1 cellular context compared by ENCODE assay signal in genomic region chr6:88708197-88708744, GRCh38.
TF ChIP-seq lines count a peak whose summit lies in the region.

No MANE protein-coding gene starts in this region.

TF ChIP-seq in HepG2, 621 proteins besides CTCF, POLR2A, EP300 and RAD21:
- TF ChIP-seq SALL1 (CRISPR knock-in tag; IDR thresholded peaks at IDR 0.05), result peak; percentile 63
- TF ChIP-seq, protein P1, sequence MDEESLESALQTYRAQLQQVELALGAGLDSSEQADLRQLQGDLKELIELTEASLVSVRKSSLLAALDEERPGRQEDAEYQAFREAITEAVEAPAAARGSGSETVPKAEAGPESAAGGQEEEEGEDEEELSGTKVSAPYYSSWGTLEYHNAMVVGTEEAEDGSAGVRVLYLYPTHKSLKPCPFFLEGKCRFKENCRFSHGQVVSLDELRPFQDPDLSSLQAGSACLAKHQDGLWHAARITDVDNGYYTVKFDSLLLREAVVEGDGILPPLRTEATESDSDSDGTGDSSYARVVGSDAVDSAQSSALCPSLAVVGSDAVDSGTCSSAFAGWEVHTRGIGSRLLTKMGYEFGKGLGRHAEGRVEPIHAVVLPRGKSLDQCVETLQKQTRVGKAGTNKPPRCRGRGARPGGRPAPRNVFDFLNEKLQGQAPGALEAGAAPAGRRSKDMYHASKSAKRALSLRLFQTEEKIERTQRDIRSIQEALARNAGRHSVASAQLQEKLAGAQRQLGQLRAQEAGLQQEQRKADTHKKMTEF (CRISPR knock-in tag; IDR thresholded peaks at IDR 0.05), result 0 out of 2 replicates have a peak, but pooled peaks have one; percentile 21
- TF ChIP-seq, protein P2, sequence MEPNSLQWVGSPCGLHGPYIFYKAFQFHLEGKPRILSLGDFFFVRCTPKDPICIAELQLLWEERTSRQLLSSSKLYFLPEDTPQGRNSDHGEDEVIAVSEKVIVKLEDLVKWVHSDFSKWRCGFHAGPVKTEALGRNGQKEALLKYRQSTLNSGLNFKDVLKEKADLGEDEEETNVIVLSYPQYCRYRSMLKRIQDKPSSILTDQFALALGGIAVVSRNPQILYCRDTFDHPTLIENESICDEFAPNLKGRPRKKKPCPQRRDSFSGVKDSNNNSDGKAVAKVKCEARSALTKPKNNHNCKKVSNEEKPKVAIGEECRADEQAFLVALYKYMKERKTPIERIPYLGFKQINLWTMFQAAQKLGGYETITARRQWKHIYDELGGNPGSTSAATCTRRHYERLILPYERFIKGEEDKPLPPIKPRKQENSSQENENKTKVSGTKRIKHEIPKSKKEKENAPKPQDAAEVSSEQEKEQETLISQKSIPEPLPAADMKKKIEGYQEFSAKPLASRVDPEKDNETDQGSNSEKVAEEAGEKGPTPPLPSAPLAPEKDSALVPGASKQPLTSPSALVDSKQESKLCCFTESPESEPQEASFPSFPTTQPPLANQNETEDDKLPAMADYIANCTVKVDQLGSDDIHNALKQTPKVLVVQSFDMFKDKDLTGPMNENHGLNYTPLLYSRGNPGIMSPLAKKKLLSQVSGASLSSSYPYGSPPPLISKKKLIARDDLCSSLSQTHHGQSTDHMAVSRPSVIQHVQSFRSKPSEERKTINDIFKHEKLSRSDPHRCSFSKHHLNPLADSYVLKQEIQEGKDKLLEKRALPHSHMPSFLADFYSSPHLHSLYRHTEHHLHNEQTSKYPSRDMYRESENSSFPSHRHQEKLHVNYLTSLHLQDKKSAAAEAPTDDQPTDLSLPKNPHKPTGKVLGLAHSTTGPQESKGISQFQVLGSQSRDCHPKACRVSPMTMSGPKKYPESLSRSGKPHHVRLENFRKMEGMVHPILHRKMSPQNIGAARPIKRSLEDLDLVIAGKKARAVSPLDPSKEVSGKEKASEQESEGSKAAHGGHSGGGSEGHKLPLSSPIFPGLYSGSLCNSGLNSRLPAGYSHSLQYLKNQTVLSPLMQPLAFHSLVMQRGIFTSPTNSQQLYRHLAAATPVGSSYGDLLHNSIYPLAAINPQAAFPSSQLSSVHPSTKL (CRISPR knock-in tag; IDR thresholded peaks at IDR 0.05), result 0 out of 2 replicates have a peak, but pooled peaks have one; percentile 11
- no peak for TF ChIP-seq ZNF280D (CRISPR knock-in tag; IDR thresholded peaks at IDR 0.05)
- TF ChIP-seq POGZ (CRISPR knock-in tag; IDR thresholded peaks at IDR 0.05), result peak; percentile 27; the same call in 1 of the 2 replicates
- peak; percentile 33; the same call in 1 of the 2 replicates for TF ChIP-seq ZMYM4 (CRISPR knock-in tag; IDR thresholded peaks at IDR 0.05)
- TF ChIP-seq EHMT2 (IDR thresholded peaks at IDR 0.05; ENCODE audit: borderline replicate concordance, low read depth, low read length), result 0 out of 2 replicates have a peak, but pooled peaks have one; percentile 16
- 0 out of 2 replicates have a peak, but pooled peaks have one; percentile 20 for TF ChIP-seq ZNF644 (CRISPR knock-in tag; IDR thresholded peaks at IDR 0.05; ENCODE audit: low read depth)
- 0 out of 2 replicates have a peak, but pooled peaks have one; percentile 17 for TF ChIP-seq GATAD1 (CRISPR knock-in tag; IDR thresholded peaks at IDR 0.05)
- TF ChIP-seq SOX6 (IDR thresholded peaks at IDR 0.05), result no peak
- 0 out of 2 replicates have a peak, but pooled peaks have one; percentile 19 for TF ChIP-seq SOX6 (CRISPR knock-in tag; IDR thresholded peaks at IDR 0.05)
- 0 out of 2 replicates have a peak, but pooled peaks have one; percentile 29 for TF ChIP-seq HNF4G (IDR thresholded peaks at IDR 0.05; ENCODE audit: borderline replicate concordance, low read depth, low read length)
- TF ChIP-seq HNF4G (CRISPR knock-in tag; IDR thresholded peaks at IDR 0.05; ENCODE audit: borderline replicate concordance, low read depth), result no peak
- peak; percentile 74; the same call in 1 of the 2 replicates for TF ChIP-seq ZNF543 (CRISPR knock-in tag; IDR thresholded peaks at IDR 0.05)
- TF ChIP-seq HDAC1 (CRISPR knock-in tag; IDR thresholded peaks at IDR 0.05), result peak; percentile 40; the same call in 1 of the 2 replicates
- no peak for TF ChIP-seq SIX1 (CRISPR knock-in tag; IDR thresholded peaks at IDR 0.05; ENCODE audit: borderline replicate concordance)
- peak; percentile 42; the same call in 1 of the 2 replicates for TF ChIP-seq CEBPB (IDR thresholded peaks at IDR 0.05; ENCODE audit: borderline replicate concordance, low read depth, low read length)
- TF ChIP-seq CEBPG (CRISPR knock-in tag; IDR thresholded peaks at IDR 0.05), result peak; percentile 71
- TF ChIP-seq ZNF597 (CRISPR knock-in tag; IDR thresholded peaks at IDR 0.05), result no peak
- TF ChIP-seq HNF4A (CRISPR knock-in tag; IDR thresholded peaks at IDR 0.05), result peak; percentile 49; the same call in 1 of the 2 replicates
- TF ChIP-seq REXO4 (CRISPR knock-in tag; IDR thresholded peaks at IDR 0.05; ENCODE audit: borderline replicate concordance), result no peak
